In genomic region chr2:207871506-207871905, GRCh38 we compare ENCODE assay signal across 19 cellular contexts.
DNase-seq lines count a peak whose midpoint lies in the region; ATAC-seq, FAIRE-seq and TF ChIP-seq lines count a peak whose summit lies in the region.
"Had no signal": no experiment of that assay in that cellular context is flagged by ENCODE, and none has a peak within 500 bp of the region (broad histone marks: within the 10 kb centered on the region; RNA-seq: fewer than 3 reads in every experiment).

No MANE protein-coding gene starts in this region.

- no peak overlapping the region for H3K18ac ChIP-seq in neuronal stem cell (ENCODE audit: low read length)

- no peak overlapping the region for H2AK5ac ChIP-seq in neuronal stem cell (ENCODE audit: low read depth, low read length)

- H3K36me3 ChIP-seq in neuronal stem cell (replicated peaks in 1 of 2; ENCODE audit: control insufficient read depth in 2 of 2, insufficient read depth in 2 of 2, low read length in 2 of 2): no peaks in the 10 kb centered on the region
- H3K36me3 ChIP-seq: SJSA1 had no signal

- H4K8ac ChIP-seq in neuronal stem cell (ENCODE audit: low read depth, low read length): no peak overlapping the region

- H2AFZ ChIP-seq in neuronal stem cell (ENCODE audit: low read length): no peak overlapping the region
- H2AFZ ChIP-seq: GM23248 had no signal

- H3K23ac ChIP-seq in neuronal stem cell (ENCODE audit: low read depth, low read length, poor library complexity): no peak overlapping the region

- no peak overlapping the region for H4K91ac ChIP-seq in neuronal stem cell (ENCODE audit: low read depth, low read length, poor library complexity)

- no peak overlapping the region for H2BK120ac ChIP-seq in neuronal stem cell (ENCODE audit: low read depth, low read length)

- H3K27me3 ChIP-seq in neuronal stem cell (ENCODE audit: control insufficient read depth in 3 of 3, insufficient read depth in 3 of 3, low read depth in 1 of 3, low read length in 3 of 3): no peaks in the 10 kb centered on the region
- H3K27me3 ChIP-seq: SJSA1 had no signal

- H3K4me3 ChIP-seq in neuronal stem cell (ENCODE audit: low read length in 2 of 2): no peak overlapping the region
- H3K4me3 ChIP-seq: GM23248, K562, SJSA1 had no signal

- no peak overlapping the region for H2BK15ac ChIP-seq in neuronal stem cell (ENCODE audit: low read length)

- H3K4ac ChIP-seq in neuronal stem cell (ENCODE audit: low read length): no peak overlapping the region

- no peak for TF ChIP-seq CTCF in GM10266 (IDR thresholded peaks at IDR 0.05; ENCODE audit: control insufficient read depth, insufficient read depth, low read depth, missing control alignments)

- no peak overlapping the region for H2BK5ac ChIP-seq in neuronal stem cell (ENCODE audit: low read length)

- DNase-seq in GM18507 (ENCODE audit: extremely low spot score, insufficient read length, low read depth) (no peak), RCC 7860 (ENCODE audit: low spot score) (peak; percentile 20), iris pigment epithelial cell (ENCODE audit: low read depth) (peak; percentile 15), neuronal stem cell (ENCODE audit: low spot score) (no peak), GDM1 (lab: John Stamatoyannopoulos, UW) (no peak), GM10266 (ENCODE audit: extremely low spot score) (no peak)
- DNase-seq: C1 segment of cervical spinal cord, GM23248, MV-4-11, NCI-H1417, NCI-H187, NCI-H2107, NCI-H510A, NCI-H748 treated with DMSO at 0.1 percent for 48 hours had no signal

- ATAC-seq in GM18907 (IDR thresholded peaks at IDR 0.05; ENCODE audit: unreplicated experiment): no peak
- ATAC-seq: HCT116, K562 had no signal

- H2BK12ac ChIP-seq in neuronal stem cell (ENCODE audit: low read length): no peak overlapping the region

- H3K79me1 ChIP-seq in neuronal stem cell (ENCODE audit: low read depth, low read length): no peaks in the 10 kb centered on the region

- FAIRE-seq in GM18507 (lab: Jason Lieb, UNC): peak; percentile 33
- FAIRE-seq in RCC 7860 (lab: Jason Lieb, UNC): peak; percentile 92
- FAIRE-seq: D721Med, K562 had no signal

- peaks cover 0 to 11% of the 10 kb centered on the region in 2 donors for H3K4me1 ChIP-seq in neuronal stem cell (ENCODE audit: control insufficient read depth in 2 of 2, insufficient read depth in 1 of 2, low read depth in 1 of 2, low read length in 2 of 2)

- no CpG with 5 or more reads among the region's 1 CpG for WGBS in neuronal stem cell (ENCODE audit: extremely low coverage in 2 of 2, insufficient read length in 2 of 2, insufficient replicate concordance in 1 of 2), 2 donors

- peak overlapping the region; percentile 30 for H3K27ac ChIP-seq in neuronal stem cell (replicated peaks; ENCODE audit: low read length)
- H3K27ac ChIP-seq: GM23248, SJSA1 had no signal

- no peak overlapping the region for H3K14ac ChIP-seq in neuronal stem cell (ENCODE audit: low read length)

- H3K4me2 ChIP-seq in neuronal stem cell (ENCODE audit: insufficient read depth, low read length, poor library complexity, severe bottlenecking): no peak overlapping the region

- no peaks in the 10 kb centered on the region for H3K9me3 ChIP-seq in neuronal stem cell (replicated peaks in 1 of 2; ENCODE audit: control insufficient read depth in 2 of 2, insufficient read depth in 1 of 2, low read depth in 1 of 2, low read length in 2 of 2)
- H3K9me3 ChIP-seq: SJSA1 had no signal

- no peak overlapping the region for H3K9ac ChIP-seq in neuronal stem cell (ENCODE audit: low read depth, low read length, poor library complexity)
- H3K9ac ChIP-seq: GM23248 had no signal

Comparison
In these comparisons a context has a peak if more than half of its experiments do, and no peak if none do; other contexts are left out.
1. DNase-seq: peak in RCC 7860 (single experiment) and iris pigment epithelial cell (single experiment); none in GM18507 (single experiment), neuronal stem cell (single experiment), GDM1 (single experiment) and GM10266 (single experiment).